ENCODE assay signal across 30 cellular contexts in the genomic region with DNA sequence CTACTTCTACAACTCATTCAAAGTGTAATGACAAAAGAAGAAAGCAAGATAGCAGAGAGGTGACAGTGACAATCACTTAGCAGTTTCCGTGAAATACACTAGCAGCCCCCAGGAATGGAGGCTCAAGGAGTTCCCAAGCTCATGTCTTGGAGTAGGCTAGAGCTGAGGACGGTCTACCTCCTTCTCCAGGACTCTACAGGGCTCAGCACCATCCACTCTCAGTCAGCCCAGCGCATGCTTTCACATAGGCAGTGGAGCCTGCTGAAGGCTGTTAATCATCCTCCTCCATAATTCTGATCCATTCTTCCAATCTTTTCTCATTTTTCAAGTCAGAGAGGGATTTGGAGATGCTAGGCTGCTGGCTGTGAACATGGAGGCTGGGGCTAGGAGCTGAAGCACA.
"Had no signal": no experiment of that assay in that cellular context is flagged by ENCODE, and none has a peak within 500 bp of the region (broad histone marks: within the 10 kb centered on the region; RNA-seq: fewer than 3 reads in every experiment).

No MANE protein-coding gene starts in this region.

- DNase-seq: activated effector memory CD4-positive, alpha-beta T cell treated with anti-CD3 and anti-CD28 coated beads, Interleukin-2, amount 50 U/mL, for 16 hours; activated effector memory CD4-positive, alpha-beta T cell treated with Interleukin-2 at 50 U/mL for 16 hours; activated gamma-delta T cell; activated gamma-delta T cell treated with Interleukin-2 at 50 U/mL for 16 hours; activated naive CD4-positive, alpha-beta T cell; activated naive CD4-positive, alpha-beta T cell treated with anti-CD3 and anti-CD28 coated beads for 36 hours; activated naive CD4-positive, alpha-beta T cell treated with anti-CD3 and anti-CD28 coated beads, Interleukin-2, amount 10 ng/mL, durations not matched to agents 7 days and 5 days; activated naive CD4-positive, alpha-beta T cell treated with anti-CD3 and anti-CD28 coated beads, Interleukin-2, amount 50 U/mL, for 16 hours; activated naive CD4-positive, alpha-beta T cell treated with Interleukin-2 at 50 U/mL for 16 hours; activated naive CD8-positive, alpha-beta T cell treated with anti-CD3 and anti-CD28 coated beads for 36 hours; activated naive CD8-positive, alpha-beta T cell treated with anti-CD3 and anti-CD28 coated beads, Interleukin-2, amount 10 ng/mL, durations not matched to agents 7 days and 5 days; activated naive CD8-positive, alpha-beta T cell treated with anti-CD3 and anti-CD28 coated beads, Interleukin-2, amount 50 U/mL, for 24 hours; activated T-cell treated with anti-CD3 and anti-CD28 coated beads, Interleukin-2, amount 50 U/mL, for 1 hour; activated T-cell treated with anti-CD3 and anti-CD28 coated beads, Interleukin-2, amount 50 U/mL, for 24 hours; activated T-cell treated with anti-CD3 and anti-CD28 coated beads, Interleukin-2, amount 50 U/mL, for 4 hours; activated T-cell treated with anti-CD3 and anti-CD28 coated beads, Interleukin-2, amount 50 U/mL, for 48 hours; activated T-cell treated with anti-CD3 and anti-CD28 coated beads, Interleukin-2, amount 50 U/mL, for 72 hours; adrenal gland; amniotic stem cell; amygdala; anterior cingulate cortex; aorta; body of pancreas; brain microvascular endothelial cell; caudate nucleus; central memory CD4-positive, alpha-beta T cell; cerebellar nuclear complex had no signal

- H3K9me3 ChIP-seq: adrenal gland, ascending aorta, body of pancreas, breast epithelium had no signal

- H3K36me3 ChIP-seq: adrenal gland, ascending aorta, brain microvascular endothelial cell, breast epithelium, cardiac muscle cell had no signal

- H3K4me1 ChIP-seq: adrenal gland, ascending aorta, body of pancreas, breast epithelium had no signal

- H3K27me3 ChIP-seq: adrenal gland, ascending aorta, body of pancreas, brain microvascular endothelial cell, breast epithelium, cardiac muscle cell had no signal

- H3K4me3 ChIP-seq: adrenal gland, ascending aorta, body of pancreas, breast epithelium, cardiac muscle cell had no signal

- H3K27ac ChIP-seq: adrenal gland, ascending aorta, body of pancreas, brain microvascular endothelial cell, breast epithelium, cardiac muscle cell had no signal
